Comparison of ENCODE assay signal across 8 cellular contexts in genomic region chr6:56659721-56660373, GRCh38. TPM values are rescaled to one million over a fixed set of nuclear protein-coding genes. Genes with fewer than 3 reads are reported as not detected.
A peak's percentile ranks its signal among the peaks of the same experiment; 100 is the strongest.
DNase-seq lines count a peak whose midpoint lies in the region; ATAC-seq, FAIRE-seq and TF ChIP-seq lines count a peak whose summit lies in the region.

No MANE protein-coding gene starts in this region.

- H4K20me1 ChIP-seq in keratinocyte (ENCODE audit: control insufficient read depth, extremely low read depth, insufficient read depth, low read length) = no peaks in the 10 kb centered on the region

- peak overlapping the region; percentile 58 for H2AFZ ChIP-seq in keratinocyte (ENCODE audit: control insufficient read depth, low read length)

- TF ChIP-seq CTCF in keratinocyte (optimal IDR thresholded peaks at IDR 0.05 in 1 of 3, IDR thresholded peaks at IDR 0.05 in 1 of 3, conservative IDR thresholded peaks at IDR 0.05 in 1 of 3; ENCODE audit: extremely low read depth in 1 of 3, insufficient read depth in 2 of 3, low read length in 3 of 3) (no peak), brain microvascular endothelial cell (IDR thresholded peaks at IDR 0.05; ENCODE audit: low read depth, low read length, missing control alignments) (no peak), tibial artery (IDR thresholded peaks at IDR 0.05) (no peak)

- H3K27ac ChIP-seq in keratinocyte (ENCODE audit: control insufficient read depth, insufficient read depth, low read length) = peak overlapping the region; percentile 97
- H3K27ac ChIP-seq in brain microvascular endothelial cell = no peak overlapping the region
- H3K27ac ChIP-seq in tibial artery = no peak overlapping the region

- in situ Hi-C loops in brain microvascular endothelial cell (cut with HindIII; ENCODE audit: low pct_ligation_motif_present, low sequenced_read_pairs) = no loop called here

- peak overlapping the region; percentile 76 for H3K9ac ChIP-seq in keratinocyte (ENCODE audit: control insufficient read depth, extremely low read depth, insufficient read depth, low read length)

- peak; percentile 86 for ATAC-seq in GM18858 (IDR thresholded peaks at IDR 0.05; ENCODE audit: unreplicated experiment)
- ATAC-seq in GM21723 (IDR thresholded peaks at IDR 0.05; ENCODE audit: unreplicated experiment) = peak; percentile 71
- peak; percentile 81 for ATAC-seq in HG03558 (IDR thresholded peaks at IDR 0.05; ENCODE audit: extremely low read depth, unreplicated experiment)

- H3K4me3 ChIP-seq in keratinocyte (ENCODE audit: control insufficient read depth in 2 of 3, extremely low read depth in 1 of 3, insufficient read depth in 2 of 3, low read depth in 1 of 3, low read length in 3 of 3) (peak overlapping the region in 2 of 3 experiments; percentile 8 to 47), brain microvascular endothelial cell (ENCODE audit: low read depth, low read length) (no peak overlapping the region), tibial artery (no peak overlapping the region)

- dilution Hi-C loops in keratinocyte (cut with MboI; ENCODE audit: extremely low pct_ligation_motif_present, low sequenced_read_pairs) = no loop called here

- peak overlapping the region; percentile 90 for H3K4me2 ChIP-seq in keratinocyte (ENCODE audit: control insufficient read depth, extremely low read depth, insufficient read depth, low read depth, low read length)

- intact Hi-C loops in posterior vena cava (cut with DNase I) (no loop called here), tibial artery (cut with DNase I; ENCODE audit: low total_unique reads) (no loop called here)

- no peak for DNase-seq in keratinocyte (ENCODE audit: low read depth, low spot score)
- DNase-seq in NCI-H1105 treated with DMSO at 0.1 percent for 48 hours (lab: John Stamatoyannopoulos, UW) = no peak
- no peak for DNase-seq in posterior vena cava (ENCODE audit: low spot score)
- DNase-seq in brain microvascular endothelial cell = no peak
- DNase-seq in tibial artery = no peak

- H3K9me1 ChIP-seq in keratinocyte (ENCODE audit: control insufficient read depth, extremely low read depth, insufficient read depth, low read length) = no peaks in the 10 kb centered on the region

- H3K79me2 ChIP-seq in keratinocyte (ENCODE audit: control insufficient read depth, insufficient read depth, low read length) = no peaks in the 10 kb centered on the region

- peaks cover 85% of the 10 kb centered on the region for H3K4me1 ChIP-seq in keratinocyte (ENCODE audit: control insufficient read depth, extremely low read depth, insufficient read depth, low read length)
- H3K4me1 ChIP-seq in tibial artery = peaks cover 0 to 45% (median 9%) of the 10 kb centered on the region in 4 donors

- H3K27me3 ChIP-seq in keratinocyte (ENCODE audit: control insufficient read depth, extremely low read depth, insufficient read depth, low read length) (no peaks in the 10 kb centered on the region), brain microvascular endothelial cell (replicated peaks) (no peaks in the 10 kb centered on the region), tibial artery (no peaks in the 10 kb centered on the region)

- H3K36me3 ChIP-seq in keratinocyte (ENCODE audit: control insufficient read depth in 2 of 2, extremely low read depth in 1 of 2, insufficient read depth in 2 of 2, low read length in 2 of 2) = no peaks in the 10 kb centered on the region
- no peaks in the 10 kb centered on the region for H3K36me3 ChIP-seq in brain microvascular endothelial cell (replicated peaks)
- no peaks in the 10 kb centered on the region for H3K36me3 ChIP-seq in tibial artery

- FAIRE-seq in keratinocyte (lab: Jason Lieb, UNC) = peak; percentile 93

- H3K9me3 ChIP-seq in keratinocyte (ENCODE audit: control insufficient read depth, low read depth, low read length) (no peaks in the 10 kb centered on the region), tibial artery (no peaks in the 10 kb centered on the region)

RNA-seq across cellular contexts. Expression of gene DST, which starts 17.2 kb away (rescaled TPM):
- polyA plus RNA-seq in keratinocyte = 163 to 525 TPM (median 455 TPM) in 3 replicates
- polyA plus RNA-seq in keratinocyte (2011; ENCODE audit: low read depth) = 960 TPM
- polyA plus RNA-seq in keratinocyte (2011; cell fraction: cytosol; rRNA removed) = 166 and 296 TPM in 2 replicates
- 597 and 675 TPM in 2 replicates for polyA plus RNA-seq in keratinocyte (2011; cell fraction: nucleus; rRNA removed)
- 182 and 442 TPM in 2 replicates for polyA plus RNA-seq in keratinocyte (2012; ENCODE audit: low replicate concordance)
- 146 to 1,560 TPM (median 1,338 TPM) in 3 replicates for polyA minus RNA-seq in keratinocyte
- polyA minus RNA-seq in keratinocyte (2011; cell fraction: cytosol; rRNA and poly(A)+ RNA removed) = 516 TPM
- 893 and 2,335 TPM in 2 replicates for polyA minus RNA-seq in keratinocyte (2011; cell fraction: nucleus; rRNA and poly(A)+ RNA removed)
- 100 to 1,000 TPM; 473 to 630 TPM for total RNA-seq in posterior vena cava

Comparison
In these comparisons a context has a peak if more than half of its experiments do, and no peak if none do; other contexts are left out.
1. H3K4me3 ChIP-seq: peak in keratinocyte (2 of 3); none in brain microvascular endothelial cell (single experiment) and tibial artery (0 of 2).
2. Peak in every context shown above with its lines, with median percentiles within 50 percentile points of each other: ATAC-seq.